Comparison of ENCODE assay signal across 14 cellular contexts in genomic region chr11:70281114-70281729, GRCh38.
DNase-seq lines count a peak whose midpoint lies in the region; ATAC-seq, FAIRE-seq and TF ChIP-seq lines count a peak whose summit lies in the region.
"Had no signal": no experiment of that assay in that cellular context is flagged by ENCODE, and none has a peak within 500 bp of the region (broad histone marks: within the 10 kb centered on the region; RNA-seq: fewer than 3 reads in every experiment).

No MANE protein-coding gene starts in this region.

- no peak overlapping the region for H3K27ac ChIP-seq in RWPE1

- FAIRE-seq in H54 (lab: Jason Lieb, UNC), result no peak
- FAIRE-seq: bronchial epithelial cell had no signal

- H3K27ac Mint-ChIP-seq in stimulated activated effector memory CD8-positive, alpha-beta T cell treated with anti-CD3 and anti-CD28 coated beads, Interleukin-12 subunit alpha, Interleukin-12 subunit beta, amount 100 ng/mL, for 72 hours, result peak overlapping the region; percentile 65

- TF ChIP-seq POLR2A in H54 (IDR thresholded peaks at IDR 0.05; ENCODE audit: low read depth, low read length), result no peak

- TF ChIP-seq CTCF in choroid plexus epithelial cell (conservative IDR thresholded peaks at IDR 0.05; ENCODE audit: low read depth, low read length), result peak; percentile 17
- TF ChIP-seq CTCF in RWPE1 (conservative IDR thresholded peaks at IDR 0.05; ENCODE audit: low read depth), result no peak

- POLR2A ChIA-PET in RWPE1 (lab: Yijun Ruan, JAX; ENCODE audit: low non-redundant PET), result no interaction called here

- peaks cover 36% of the 10 kb centered on the region for H3K4me1 Mint-ChIP-seq in stimulated activated effector memory CD8-positive, alpha-beta T cell treated with anti-CD3 and anti-CD28 coated beads, Interleukin-12 subunit alpha, Interleukin-12 subunit beta, amount 100 ng/mL, for 72 hours

- H3K4me3 Mint-ChIP-seq in stimulated activated effector memory CD8-positive, alpha-beta T cell treated with anti-CD3 and anti-CD28 coated beads, Interleukin-12 subunit alpha, Interleukin-12 subunit beta, amount 100 ng/mL, for 72 hours, result no peak overlapping the region

- no peaks in the 10 kb centered on the region for H3K9me3 Mint-ChIP-seq in stimulated activated effector memory CD8-positive, alpha-beta T cell treated with anti-CD3 and anti-CD28 coated beads, Interleukin-12 subunit alpha, Interleukin-12 subunit beta, amount 100 ng/mL, for 72 hours
- H3K9me3 Mint-ChIP-seq: CD8-positive, alpha-beta memory T cell had no signal

- peaks cover 94% of the 10 kb centered on the region for H3K36me3 Mint-ChIP-seq in stimulated activated effector memory CD8-positive, alpha-beta T cell treated with anti-CD3 and anti-CD28 coated beads, Interleukin-12 subunit alpha, Interleukin-12 subunit beta, amount 100 ng/mL, for 72 hours

- no peak for ATAC-seq in stimulated activated effector memory CD8-positive, alpha-beta T cell treated with anti-CD3 and anti-CD28 coated beads, Interleukin-12 subunit alpha, Interleukin-12 subunit beta, amount 100 ng/mL, for 72 hours
- ATAC-seq in HG02884 (IDR thresholded peaks at IDR 0.05; ENCODE audit: unreplicated experiment) (no peak), HG03442 (IDR thresholded peaks at IDR 0.05; ENCODE audit: unreplicated experiment) (no peak)

- no peak overlapping the region for H3K4me3 ChIP-seq in choroid plexus epithelial cell (ENCODE audit: low read depth, low read length)

- DNase-seq in H54 (ENCODE audit: insufficient read length, low spot score), result peak; percentile 48
- DNase-seq in choroid plexus epithelial cell (ENCODE audit: low read depth), result peak; percentile 66
- DNase-seq in iris pigment epithelial cell (ENCODE audit: low read depth), result peak; percentile 55
- DNase-seq in stimulated activated effector memory CD8-positive, alpha-beta T cell treated with anti-CD3 and anti-CD28 coated beads, Interleukin-12 subunit alpha, Interleukin-12 subunit beta, amount 100 ng/mL, for 72 hours (ENCODE audit: low spot score in 2 of 2), result no peak
- DNase-seq in RWPE1 (ENCODE audit: low spot score), result no peak
- no peak for DNase-seq in effector CD8-positive, alpha-beta T cell (lab: John Stamatoyannopoulos, UW)
- DNase-seq: activated T-cell treated with anti-CD3 and anti-CD28 coated beads for 4 hours; CD8-positive, alpha-beta memory T cell; glutamatergic neuron; MV-4-11; NCI-H510A had no signal

- CTCF ChIA-PET in RWPE1 (lab: Yijun Ruan, JAX), result no interaction called here

Comparison
In these comparisons a context has a peak if more than half of its experiments do, and no peak if none do; other contexts are left out.
1. DNase-seq: peak in H54 (single experiment), choroid plexus epithelial cell (single experiment) and iris pigment epithelial cell (single experiment); none in stimulated activated effector memory CD8-positive, alpha-beta T cell treated with anti-CD3 and anti-CD28 coated beads, Interleukin-12 subunit alpha, Interleukin-12 subunit beta, amount 100 ng/mL, for 72 hours (0 of 2), RWPE1 (single experiment) and effector CD8-positive, alpha-beta T cell (single experiment).